ENCODE assay signal across 1 cellular context in genomic region chr1:9025474-9025873, GRCh38.
TF ChIP-seq lines count a peak whose summit lies in the region.

No MANE protein-coding gene starts in this region.

TF ChIP-seq in GM23338, 12 proteins besides CTCF, POLR2A, EP300 and RAD21:
- TF ChIP-seq ZNF462 (CRISPR knock-in tag; IDR thresholded peaks at IDR 0.05) = no peak
- TF ChIP-seq, protein P1, sequence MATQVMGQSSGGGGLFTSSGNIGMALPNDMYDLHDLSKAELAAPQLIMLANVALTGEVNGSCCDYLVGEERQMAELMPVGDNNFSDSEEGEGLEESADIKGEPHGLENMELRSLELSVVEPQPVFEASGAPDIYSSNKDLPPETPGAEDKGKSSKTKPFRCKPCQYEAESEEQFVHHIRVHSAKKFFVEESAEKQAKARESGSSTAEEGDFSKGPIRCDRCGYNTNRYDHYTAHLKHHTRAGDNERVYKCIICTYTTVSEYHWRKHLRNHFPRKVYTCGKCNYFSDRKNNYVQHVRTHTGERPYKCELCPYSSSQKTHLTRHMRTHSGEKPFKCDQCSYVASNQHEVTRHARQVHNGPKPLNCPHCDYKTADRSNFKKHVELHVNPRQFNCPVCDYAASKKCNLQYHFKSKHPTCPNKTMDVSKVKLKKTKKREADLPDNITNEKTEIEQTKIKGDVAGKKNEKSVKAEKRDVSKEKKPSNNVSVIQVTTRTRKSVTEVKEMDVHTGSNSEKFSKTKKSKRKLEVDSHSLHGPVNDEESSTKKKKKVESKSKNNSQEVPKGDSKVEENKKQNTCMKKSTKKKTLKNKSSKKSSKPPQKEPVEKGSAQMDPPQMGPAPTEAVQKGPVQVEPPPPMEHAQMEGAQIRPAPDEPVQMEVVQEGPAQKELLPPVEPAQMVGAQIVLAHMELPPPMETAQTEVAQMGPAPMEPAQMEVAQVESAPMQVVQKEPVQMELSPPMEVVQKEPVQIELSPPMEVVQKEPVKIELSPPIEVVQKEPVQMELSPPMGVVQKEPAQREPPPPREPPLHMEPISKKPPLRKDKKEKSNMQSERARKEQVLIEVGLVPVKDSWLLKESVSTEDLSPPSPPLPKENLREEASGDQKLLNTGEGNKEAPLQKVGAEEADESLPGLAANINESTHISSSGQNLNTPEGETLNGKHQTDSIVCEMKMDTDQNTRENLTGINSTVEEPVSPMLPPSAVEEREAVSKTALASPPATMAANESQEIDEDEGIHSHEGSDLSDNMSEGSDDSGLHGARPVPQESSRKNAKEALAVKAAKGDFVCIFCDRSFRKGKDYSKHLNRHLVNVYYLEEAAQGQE (IDR thresholded peaks at IDR 0.05; ENCODE audit: unreplicated experiment) = no peak
- TF ChIP-seq NANOG (IDR thresholded peaks at IDR 0.05; ENCODE audit: borderline replicate concordance) = no peak
- TF ChIP-seq POLR2AphosphoS5 (IDR thresholded peaks at IDR 0.05; ENCODE audit: low read depth) = no peak
- no peak for TF ChIP-seq CREB1 (CRISPR knock-in tag; IDR thresholded peaks at IDR 0.05; ENCODE audit: low read depth)
